Comparison of ENCODE assay signal across 13 cellular contexts in genomic region chr14:105312973-105313372, GRCh38. TPM values are rescaled to one million over a fixed set of nuclear protein-coding genes. Genes with fewer than 3 reads are reported as not detected.
A peak's percentile ranks its signal among the peaks of the same experiment; 100 is the strongest.
DNase-seq lines count a peak whose midpoint lies in the region; ATAC-seq and TF ChIP-seq lines count a peak whose summit lies in the region.
"Had no signal": no experiment of that assay in that cellular context is flagged by ENCODE, and none has a peak within 500 bp of the region (broad histone marks: within the 10 kb centered on the region; RNA-seq: fewer than 3 reads in every experiment).

No MANE protein-coding gene starts in this region.

- intact Hi-C loops in left colon (cut with DNase I, micrococcal nuclease), result no loop called here

- no peak for ATAC-seq in HG03280 (IDR thresholded peaks at IDR 0.05; ENCODE audit: unreplicated experiment)
- no peak for ATAC-seq in SK-N-SH treated with all-trans-retinoic acid at 6 μM for 48 hours
- ATAC-seq in left colon, result no peak

- no peak for DNase-seq in activated naive CD4-positive, alpha-beta T cell treated with anti-CD3 and anti-CD28 coated beads, Interleukin-2, amount 10 ng/mL, durations not matched to agents 7 days and 5 days
- no peak for DNase-seq in activated naive CD4-positive, alpha-beta T cell (lab: John Stamatoyannopoulos, UW)
- peak in 41 of 56 donors; percentile 35 to 86 (median 66) for DNase-seq in amygdala (lab: John Stamatoyannopoulos, UW)
- DNase-seq in mesothelial cell of epicardium (ENCODE audit: low spot score in 2 of 2, unreplicated experiment in 2 of 2), result peak in 1 of 2 experiments; percentile 11
- DNase-seq in superior temporal gyrus (ENCODE audit: extremely low spot score), result peak; percentile 80
- DNase-seq in left colon, result no peak
- DNase-seq: activated CD4-positive, alpha-beta T cell treated with anti-CD3 and anti-CD28 coated beads, Interleukin-2, amount 50 U/mL, for 4 hours; gastrocnemius medialis; NCI-H2081; SIG-M5 had no signal

- CTCF ChIA-PET in activated naive CD4-positive, alpha-beta T cell treated with anti-CD3 and anti-CD28 coated beads, Interleukin-2, amount 10 ng/mL, durations not matched to agents 7 days and 5 days (lab: Charles Lee), result interaction anchor here (1.4 kb wide), 1 partner anchor 8 kb away, joined by 4 read pairs; no protein-coding TSS in a partner anchor

- H3K4me3 Mint-ChIP-seq in activated naive CD4-positive, alpha-beta T cell treated with anti-CD3 and anti-CD28 coated beads, Interleukin-2, amount 10 ng/mL, durations not matched to agents 7 days and 5 days, result peak overlapping the region; percentile 78
- peak overlapping the region; percentile 78 for H3K4me3 Mint-ChIP-seq in mesothelial cell of epicardium

- H3K27ac Mint-ChIP-seq in activated naive CD4-positive, alpha-beta T cell treated with anti-CD3 and anti-CD28 coated beads, Interleukin-2, amount 10 ng/mL, durations not matched to agents 7 days and 5 days, result no peak overlapping the region
- no peak overlapping the region for H3K27ac Mint-ChIP-seq in mesothelial cell of epicardium

- H3K27me3 Mint-ChIP-seq in activated naive CD4-positive, alpha-beta T cell treated with anti-CD3 and anti-CD28 coated beads, Interleukin-2, amount 10 ng/mL, durations not matched to agents 7 days and 5 days, result peaks cover 18% of the 10 kb centered on the region
- H3K27me3 Mint-ChIP-seq in mesothelial cell of epicardium (ENCODE audit: low read depth), result no peaks in the 10 kb centered on the region
- H3K27me3 Mint-ChIP-seq: IgD-negative memory B cell had no signal

- peaks cover 25% of the 10 kb centered on the region for H3K4me1 Mint-ChIP-seq in activated naive CD4-positive, alpha-beta T cell treated with anti-CD3 and anti-CD28 coated beads, Interleukin-2, amount 10 ng/mL, durations not matched to agents 7 days and 5 days
- peaks cover 18% of the 10 kb centered on the region for H3K4me1 Mint-ChIP-seq in mesothelial cell of epicardium

- H3K9me3 Mint-ChIP-seq in activated naive CD4-positive, alpha-beta T cell treated with anti-CD3 and anti-CD28 coated beads, Interleukin-2, amount 10 ng/mL, durations not matched to agents 7 days and 5 days, result no peaks in the 10 kb centered on the region
- H3K9me3 Mint-ChIP-seq in mesothelial cell of epicardium, result no peaks in the 10 kb centered on the region
- H3K9me3 Mint-ChIP-seq: IgD-negative memory B cell had no signal

- TF ChIP-seq CTCF in mesothelial cell of epicardium (IDR thresholded peaks at IDR 0.05; ENCODE audit: unreplicated experiment), result no peak

- peaks cover 5% of the 10 kb centered on the region for H3K36me3 Mint-ChIP-seq in activated naive CD4-positive, alpha-beta T cell treated with anti-CD3 and anti-CD28 coated beads, Interleukin-2, amount 10 ng/mL, durations not matched to agents 7 days and 5 days
- no peaks in the 10 kb centered on the region for H3K36me3 Mint-ChIP-seq in mesothelial cell of epicardium
- H3K36me3 Mint-ChIP-seq: IgD-negative memory B cell had no signal

TF ChIP-seq in SK-N-SH treated with all-trans-retinoic acid at 6 μM for 48 hours, 23 proteins besides CTCF, POLR2A, EP300 and RAD21:
- TF ChIP-seq CREB5 (CRISPR knock-in tag; IDR thresholded peaks at IDR 0.05; ENCODE audit: low read depth) (no peak), ARNTL (CRISPR knock-in tag; IDR thresholded peaks at IDR 0.05; ENCODE audit: borderline replicate concordance, low read depth) (no peak), CSRNP3 (CRISPR knock-in tag; IDR thresholded peaks at IDR 0.05) (no peak), PATZ1 (CRISPR knock-in tag; IDR thresholded peaks at IDR 0.05; ENCODE audit: borderline replicate concordance) (no peak), TCF4 (CRISPR knock-in tag; IDR thresholded peaks at IDR 0.05; ENCODE audit: borderline replicate concordance) (no peak), ZFP30 (CRISPR knock-in tag; IDR thresholded peaks at IDR 0.05) (no peak), ZNF565 (CRISPR knock-in tag; conservative IDR thresholded peaks at IDR 0.05; ENCODE audit: low read depth) (no peak), ESRRG (CRISPR knock-in tag; IDR thresholded peaks at IDR 0.05) (no peak), PPARA (CRISPR knock-in tag; IDR thresholded peaks at IDR 0.05; ENCODE audit: borderline replicate concordance) (no peak), BACH2 (CRISPR knock-in tag; IDR thresholded peaks at IDR 0.05; ENCODE audit: borderline replicate concordance) (no peak), SNAI2 (CRISPR knock-in tag; IDR thresholded peaks at IDR 0.05) (no peak), OSR1 (CRISPR knock-in tag; IDR thresholded peaks at IDR 0.05) (no peak), ZNF70 (CRISPR knock-in tag; IDR thresholded peaks at IDR 0.05) (no peak), TOX (CRISPR knock-in tag; IDR thresholded peaks at IDR 0.05; ENCODE audit: borderline replicate concordance) (no peak), ZFP3 (CRISPR knock-in tag; IDR thresholded peaks at IDR 0.05) (no peak), ISL1 (CRISPR knock-in tag; IDR thresholded peaks at IDR 0.05) (no peak)

RNA-seq across cellular contexts. Expression of gene PACS2, which starts 1.6 kb away (rescaled TPM):
- 135 to 147 TPM (median 138 TPM) in 3 replicates for total RNA-seq in mesothelial cell of epicardium
- total RNA-seq in left colon, result 10 to 100 TPM; 54.8 to 67.5 TPM

RNA-seq across cellular contexts. Expression of gene BRF1, which starts 12.2 kb away (rescaled TPM):
- total RNA-seq in mesothelial cell of epicardium, result 72.8 to 78.6 TPM (median 75.0 TPM) in 3 replicates
- total RNA-seq in left colon, result 10 to 100 TPM; 29.9 to 35.1 TPM

Comparison
In these comparisons a context has a peak if more than half of its experiments do, and no peak if none do; other contexts are left out.
1. DNase-seq: peak in amygdala (41 of 56) and superior temporal gyrus (single experiment); none in activated naive CD4-positive, alpha-beta T cell treated with anti-CD3 and anti-CD28 coated beads, Interleukin-2, amount 10 ng/mL, durations not matched to agents 7 days and 5 days (single experiment), activated naive CD4-positive, alpha-beta T cell (0 of 4) and left colon (0 of 2).